In the genomic region with DNA sequence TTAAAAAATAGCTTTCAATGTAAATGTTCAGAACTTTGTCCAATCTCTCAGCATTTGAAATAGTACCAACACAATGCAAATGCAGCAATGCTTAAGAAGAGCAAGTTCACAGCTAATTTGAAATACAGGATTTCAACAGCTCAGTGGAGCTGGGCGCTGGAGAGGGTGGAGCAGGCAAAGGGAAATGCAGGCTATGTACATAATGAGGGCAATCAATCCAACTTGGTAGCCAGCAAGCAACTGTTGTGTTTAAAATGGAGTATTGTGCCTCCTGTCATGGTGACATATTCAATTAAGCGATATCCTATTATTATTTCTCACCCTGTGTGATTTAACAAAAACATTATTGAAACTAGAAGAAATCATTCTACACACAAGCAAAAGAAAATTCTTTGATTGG, we compare ENCODE assay signal across 23 cellular contexts.
A peak's percentile ranks its signal among the peaks of the same experiment; 100 is the strongest.
DNase-seq lines count a peak whose midpoint lies in the region; ATAC-seq, FAIRE-seq and TF ChIP-seq lines count a peak whose summit lies in the region.
"Had no signal": no experiment of that assay in that cellular context is flagged by ENCODE, and none has a peak within 500 bp of the region (broad histone marks: within the 10 kb centered on the region; RNA-seq: fewer than 3 reads in every experiment).

No MANE protein-coding gene starts in this region.

- TF ChIP-seq CTCF in A549 (IDR thresholded peaks at IDR 0.05) (no peak), GM23338 (conservative IDR thresholded peaks at IDR 0.05; ENCODE audit: low read depth in 2 of 2) (no peak), endodermal cell (conservative IDR thresholded peaks at IDR 0.05) (no peak)

- H3K4me3 Mint-ChIP-seq in GM23338, result no peak overlapping the region
- no peak overlapping the region for H3K4me3 Mint-ChIP-seq in endodermal cell
- H3K4me3 Mint-ChIP-seq: activated CD4-positive, alpha-beta T cell treated with anti-CD3 and anti-CD28 coated beads, Interleukin-2, amount 10 ng/mL, durations not matched to agents 24 days and 14 days; natural killer cell; stimulated activated memory B cell treated with anti-CD40 and anti-IgM and Interleukin-4, amounts not matched to agents 10 μg/mL and 1 μg/mL and 100 μg/mL, for 72 hours had no signal

- H3K4me1 ChIP-seq in A549 (peaks cover 27% of the 10 kb centered on the region), GM23338 (ENCODE audit: insufficient read depth) (0 out of 2 replicates have a peak, but pooled peaks cover 4% of the 10 kb centered on the region), endodermal cell (ENCODE audit: control insufficient read depth, insufficient read depth, low read length) (peaks cover 10% of the 10 kb centered on the region)
- H3K4me1 ChIP-seq: sigmoid colon, testis, vagina had no signal

- WGBS in A549 (ENCODE audit: missing lambda C conversion rate), result 27% methylated on average over 2 of the region's 2 CpGs
- WGBS in endodermal cell (ENCODE audit: insufficient coverage in 1 of 2, insufficient read length in 1 of 2), 2 experiments, result 87% methylated on average over 1 of the region's 2 CpGs; no CpG with 5 or more reads in 1 of the 2 experiments

- H4K20me1 ChIP-seq in GM23338 (replicated peaks; ENCODE audit: insufficient read depth), result no peaks in the 10 kb centered on the region

- H3K9me3 ChIP-seq in A549, result peaks cover 41% of the 10 kb centered on the region
- H3K9me3 ChIP-seq in endodermal cell (ENCODE audit: control insufficient read depth, low read length), result no peaks in the 10 kb centered on the region
- H3K9me3 ChIP-seq: sigmoid colon, testis, vagina had no signal

- ATAC-seq in A549 (peak in 1 of 2 experiments; percentile 30; a peak in 3 of 6 replicates), GM23338 (no peak), GM18520 (IDR thresholded peaks at IDR 0.05; ENCODE audit: unreplicated experiment) (no peak), HG03045 (IDR thresholded peaks at IDR 0.05; ENCODE audit: unreplicated experiment) (no peak)
- ATAC-seq: GM12878; natural killer cell; stimulated activated memory B cell treated with anti-CD40 and anti-IgM and Interleukin-4, amounts not matched to agents 10 μg/mL and 1 μg/mL and 100 μg/mL, for 72 hours had no signal

- H3F3A ChIP-seq in GM23338 (replicated peaks; ENCODE audit: low read depth), result no peaks in the 10 kb centered on the region

- TF ChIP-seq EP300 in A549 (IDR thresholded peaks at IDR 0.05), result no peak

- no peaks in the 10 kb centered on the region for H3K36me3 Mint-ChIP-seq in GM23338 (ENCODE audit: low read depth)
- no peaks in the 10 kb centered on the region for H3K36me3 Mint-ChIP-seq in endodermal cell (ENCODE audit: low read depth)
- H3K36me3 Mint-ChIP-seq: natural killer cell; stimulated activated memory B cell treated with anti-CD40 and anti-IgM and Interleukin-4, amounts not matched to agents 10 μg/mL and 1 μg/mL and 100 μg/mL, for 72 hours had no signal

- H3K4me1 Mint-ChIP-seq in GM23338, result peaks cover 9% of the 10 kb centered on the region; the same call in 2 of the 3 replicates
- peaks cover 22% of the 10 kb centered on the region for H3K4me1 Mint-ChIP-seq in endodermal cell
- H3K4me1 Mint-ChIP-seq: activated CD4-positive, alpha-beta T cell treated with anti-CD3 and anti-CD28 coated beads, Interleukin-2, amount 10 ng/mL, durations not matched to agents 24 days and 14 days; natural killer cell; stimulated activated memory B cell treated with anti-CD40 and anti-IgM and Interleukin-4, amounts not matched to agents 10 μg/mL and 1 μg/mL and 100 μg/mL, for 72 hours had no signal

- H3K27me3 Mint-ChIP-seq in GM23338 (ENCODE audit: insufficient read depth, low read depth, poor library complexity) (no peaks in the 10 kb centered on the region), endodermal cell (ENCODE audit: insufficient read depth) (no peaks in the 10 kb centered on the region)
- H3K27me3 Mint-ChIP-seq: activated CD4-positive, alpha-beta T cell treated with anti-CD3 and anti-CD28 coated beads, Interleukin-2, amount 10 ng/mL, durations not matched to agents 24 days and 14 days; stimulated activated memory B cell treated with anti-CD40 and anti-IgM and Interleukin-4, amounts not matched to agents 10 μg/mL and 1 μg/mL and 100 μg/mL, for 72 hours had no signal

- CTCF ChIA-PET in A549 (lab: Yijun Ruan, JAX), result interaction anchor here (0.7 to 0.9 kb wide), 2 partner anchors 18 to 190 kb away, joined by 3 read pairs; no protein-coding TSS in a partner anchor

- no peak for TF ChIP-seq RAD21 in A549 (conservative IDR thresholded peaks at IDR 0.05 in 1 of 2, IDR thresholded peaks at IDR 0.05 in 1 of 2)

- no peaks in the 10 kb centered on the region for H3K36me3 ChIP-seq in GM23338 (ENCODE audit: insufficient read depth)
- H3K36me3 ChIP-seq in endodermal cell (ENCODE audit: control insufficient read depth, insufficient read depth, low read length), result no peaks in the 10 kb centered on the region
- H3K36me3 ChIP-seq: sigmoid colon, vagina had no signal

- no peak overlapping the region for H2AFZ ChIP-seq in GM23338

- H3K9ac ChIP-seq in endodermal cell (ENCODE audit: extremely low read depth, low read length, poor library complexity, severe bottlenecking), result no peak overlapping the region

- H3K79me2 ChIP-seq in GM23338 (replicated peaks; ENCODE audit: insufficient read depth), result no peaks in the 10 kb centered on the region

- DNase-seq in A549 (ENCODE audit: low read depth in 1 of 2, low spot score in 1 of 2) (peak in 1 of 2 experiments; percentile 65), GM23338 (ENCODE audit: low spot score) (no peak), NCI-H2227 treated with DMSO at 0.1 percent for 48 hours (lab: John Stamatoyannopoulos, UW) (peak; percentile 22), endodermal cell (no peak), NCI-H526 treated with DMSO at 0.1 percent for 48 hours (lab: John Stamatoyannopoulos, UW) (no peak), activated gamma-delta T cell treated with Interleukin-2 at 50 U/mL for 16 hours (no peak)
- DNase-seq: activated CD4-positive, alpha-beta T cell treated with anti-CD3 and anti-CD28 coated beads, Interleukin-2, amount 10 ng/mL, durations not matched to agents 24 days and 14 days; GOT3; left cardiac atrium; natural killer cell; NCI-H1105 treated with DMSO at 0.1 percent for 48 hours; NCI-H446 treated with DMSO at 0.1 percent for 48 hours; posterior cingulate gyrus; SHP77; sigmoid colon; testis had no signal

- FAIRE-seq in A549 (lab: Jason Lieb, UNC), result peak; percentile 39
- FAIRE-seq: GM12878, GM19239 had no signal

- H3K27ac ChIP-seq in A549 (peak overlapping the region; percentile 90 to 93), GM23338 (ENCODE audit: low read depth) (no peak overlapping the region), endodermal cell (ENCODE audit: low read depth, low read length) (no peak overlapping the region)
- H3K27ac ChIP-seq: sigmoid colon, testis, vagina had no signal

- H3K27ac Mint-ChIP-seq in GM23338, result peak overlapping the region; percentile 62; the same call in 1 of the 2 replicates
- peak overlapping the region; percentile 52 for H3K27ac Mint-ChIP-seq in endodermal cell
- H3K27ac Mint-ChIP-seq: activated CD4-positive, alpha-beta T cell treated with anti-CD3 and anti-CD28 coated beads, Interleukin-2, amount 10 ng/mL, durations not matched to agents 24 days and 14 days; activated T-helper 2 cell treated with anti-CD3 and anti-CD28 coated beads, Interferon-gamma antibody, Interleukin-2, Interleukin-4, amounts not matched to agents 10 μg/mL and 5 μg/mL and 100 μg/mL, durations not matched to agents 14 hours and 24 hours and 36 hours; natural killer cell; stimulated activated memory B cell treated with anti-CD40 and anti-IgM and Interleukin-4, amounts not matched to agents 10 μg/mL and 1 μg/mL and 100 μg/mL, for 72 hours had no signal

- H3K27me3 ChIP-seq in GM23338 (ENCODE audit: insufficient read depth), result no peaks in the 10 kb centered on the region
- H3K27me3 ChIP-seq in endodermal cell (ENCODE audit: control insufficient read depth, insufficient read depth, low read length, poor library complexity, severe bottlenecking), result no peaks in the 10 kb centered on the region
- H3K27me3 ChIP-seq: sigmoid colon, testis, vagina had no signal

- no peak for TF ChIP-seq POLR2A in A549 (IDR thresholded peaks at IDR 0.05; ENCODE audit: low read length)

- H3K4me2 ChIP-seq in A549, result peak overlapping the region; percentile 65
- H3K4me2 ChIP-seq in GM23338, result no peak overlapping the region

- H3K9me2 ChIP-seq in GM23338 (ENCODE audit: insufficient read depth), result no peaks in the 10 kb centered on the region; the same call in 1 of the 2 replicates

- H3K4me3 ChIP-seq in A549 (no peak overlapping the region), GM23338 (no peak overlapping the region), endodermal cell (ENCODE audit: low read length) (no peak overlapping the region)
- H3K4me3 ChIP-seq: GM12878, sigmoid colon, testis, vagina had no signal

- POLR2A ChIA-PET in A549 (lab: Yijun Ruan, JAX), result interaction anchor here (1.2 to 2.8 kb wide), 2 partner anchors 157 to 706 kb away, joined by 4 to 14 read pairs; partner anchors contain the start of gene TLE4

- H3K9me3 Mint-ChIP-seq in GM23338, result no peaks in the 10 kb centered on the region
- no peaks in the 10 kb centered on the region for H3K9me3 Mint-ChIP-seq in endodermal cell
- H3K9me3 Mint-ChIP-seq: activated CD4-positive, alpha-beta T cell treated with anti-CD3 and anti-CD28 coated beads, Interleukin-2, amount 10 ng/mL, durations not matched to agents 24 days and 14 days; activated T-helper 2 cell treated with anti-CD3 and anti-CD28 coated beads, Interferon-gamma antibody, Interleukin-2, Interleukin-4, amounts not matched to agents 10 μg/mL and 5 μg/mL and 100 μg/mL, durations not matched to agents 14 hours and 24 hours and 36 hours; stimulated activated memory B cell treated with anti-CD40 and anti-IgM and Interleukin-4, amounts not matched to agents 10 μg/mL and 1 μg/mL and 100 μg/mL, for 72 hours had no signal

TF ChIP-seq in A549, 52 proteins besides CTCF, POLR2A, EP300 and RAD21 (continues in another document):
- TF ChIP-seq HOXA7 (CRISPR knock-in tag; IDR thresholded peaks at IDR 0.05) (no peak), HOXB13 (CRISPR knock-in tag; IDR thresholded peaks at IDR 0.05; ENCODE audit: low read depth) (peak; percentile 80; the same call in 1 of the 2 replicates), RARB (CRISPR knock-in tag; IDR thresholded peaks at IDR 0.05) (0 out of 2 replicates have a peak, but pooled peaks have one; percentile 37), JUN (IDR thresholded peaks at IDR 0.05) (no peak), RCOR1 (IDR thresholded peaks at IDR 0.05; ENCODE audit: low read depth, low read length) (no peak), ESRRA (IDR thresholded peaks at IDR 0.05; ENCODE audit: borderline replicate concordance, low read length) (no peak)

TF ChIP-seq in GM23338, 12 proteins besides CTCF, POLR2A, EP300 and RAD21 (continues in another document):
- no peak for TF ChIP-seq NANOG (IDR thresholded peaks at IDR 0.05; ENCODE audit: borderline replicate concordance)
- no peak for TF ChIP-seq ETS1 (IDR thresholded peaks at IDR 0.05)

Comparison
In these comparisons a context has a peak if more than half of its experiments do, and no peak if none do; other contexts are left out.
1. H3K27ac ChIP-seq: peak in A549 (2 of 2); none in GM23338 (single experiment) and endodermal cell (single experiment).